In the genomic region with DNA sequence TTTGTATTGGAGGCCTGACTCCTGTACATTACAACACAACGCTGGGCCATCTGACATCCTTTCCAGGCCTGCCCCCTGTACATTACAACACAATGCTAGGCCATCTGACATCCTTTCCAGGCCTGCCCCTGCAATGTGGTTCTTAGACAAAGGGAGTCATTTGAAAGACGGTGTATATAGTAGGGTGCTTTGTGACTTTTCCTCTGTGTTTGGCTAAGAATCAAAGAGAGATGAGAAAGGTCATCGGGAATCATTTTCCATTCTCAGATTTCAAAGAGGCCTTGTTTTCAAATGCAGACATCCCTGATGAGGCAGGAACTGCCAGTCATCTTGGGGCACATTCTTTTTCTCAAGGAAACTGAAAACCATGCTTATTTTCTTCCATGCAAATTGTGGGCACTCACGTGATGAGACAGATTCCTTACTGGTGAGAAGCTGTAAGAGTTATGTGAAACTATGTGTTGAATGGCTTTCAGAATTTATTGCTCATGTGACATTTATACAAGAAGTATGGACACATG, we compare ENCODE assay signal across 12 cellular contexts.
DNase-seq lines count a peak whose midpoint lies in the region; ATAC-seq and TF ChIP-seq lines count a peak whose summit lies in the region.
"Had no signal": no experiment of that assay in that cellular context is flagged by ENCODE, and none has a peak within 500 bp of the region (broad histone marks: within the 10 kb centered on the region; RNA-seq: fewer than 3 reads in every experiment).

No MANE protein-coding gene starts in this region.

- DNase-seq in A673 (ENCODE audit: low spot score) (peak; percentile 79), brain pericyte (ENCODE audit: low read depth, low spot score) (peak; percentile 30), kidney glomerular epithelial cell (lab: John Stamatoyannopoulos, UW) (peak; percentile 48)
- DNase-seq in central memory CD4-positive, alpha-beta T cell = no peak
- DNase-seq: ACHN; NCI-H2171 treated with DMSO at 0.1 percent for 48 hours; stimulated activated CD4-positive, alpha-beta T cell treated with anti-CD3 and anti-CD28 coated beads, Interleukin-4, amount 100 ng/mL, for 4 hours had no signal

- no peak for TF ChIP-seq CTCF in A673 (conservative IDR thresholded peaks at IDR 0.05; ENCODE audit: low read depth, low read length)

- intact Hi-C loops in A673 (cut with micrococcal nuclease; ENCODE audit: unreplicated experiment) = no loop called here

- ATAC-seq in GM19035 (IDR thresholded peaks at IDR 0.05; ENCODE audit: unreplicated experiment) (no peak), GM18870 (IDR thresholded peaks at IDR 0.05; ENCODE audit: unreplicated experiment) (no peak), HG03432 (IDR thresholded peaks at IDR 0.05; ENCODE audit: unreplicated experiment) (no peak)

- H3K27me3 ChIP-seq in A673 (replicated peaks; ENCODE audit: insufficient read depth, low read depth, low read length, poor library complexity) (no peaks in the 10 kb centered on the region), HUES48 (ENCODE audit: control insufficient read depth, insufficient read depth, low read length) (no peaks in the 10 kb centered on the region)

- H3K9ac ChIP-seq in HUES48 (ENCODE audit: low read depth, low read length) = peak overlapping the region; percentile 1; the same call in 1 of the 2 replicates

- H3K4me1 ChIP-seq in A673 (ENCODE audit: insufficient read depth, low read length, poor library complexity, severe bottlenecking) = peaks cover 12% of the 10 kb centered on the region
- peaks cover 12% of the 10 kb centered on the region for H3K4me1 ChIP-seq in HUES48 (ENCODE audit: control insufficient read depth, insufficient read depth, low read length)

- CTCF ChIA-PET in A673 (lab: Charles Lee) = no interaction called here

- peak overlapping the region; percentile 59 for H3K27ac ChIP-seq in A673 (ENCODE audit: low read depth, low read length, poor library complexity, severe bottlenecking)
- peak overlapping the region; percentile 38 for H3K27ac ChIP-seq in HUES48 (ENCODE audit: low read depth, low read length)
- H3K27ac ChIP-seq: thoracic aorta had no signal

- POLR2A ChIA-PET in A673 (lab: Charles Lee; ENCODE audit: low non-redundant PET) = no interaction called here

- no peaks in the 10 kb centered on the region for H3K36me3 ChIP-seq in A673 (ENCODE audit: insufficient read depth, low read length, poor library complexity, severe bottlenecking)
- H3K36me3 ChIP-seq in HUES48 (ENCODE audit: control insufficient read depth, insufficient read depth, low read length) = no peaks in the 10 kb centered on the region
- H3K36me3 ChIP-seq: thoracic aorta had no signal

- H3K9me3 ChIP-seq in A673 (ENCODE audit: low read depth, low read length, poor library complexity, severe bottlenecking) (no peaks in the 10 kb centered on the region), HUES48 (ENCODE audit: control insufficient read depth, insufficient read depth, low read length) (no peaks in the 10 kb centered on the region)
- H3K9me3 ChIP-seq: thoracic aorta had no signal

- H3K4me3 ChIP-seq in A673 (ENCODE audit: low read depth, low read length, poor library complexity, severe bottlenecking) (no peak overlapping the region), HUES48 (ENCODE audit: low read depth, low read length) (no peak overlapping the region)
- H3K4me3 ChIP-seq: thoracic aorta had no signal

- no TSS peak for BruUV-seq in A673 (replicated peaks; lab: Mats Ljungman, UMichigan)
